8 cellular contexts compared by ENCODE assay signal in genomic region chr19:57269515-57270250, GRCh38. TPM values are rescaled to one million over a fixed set of nuclear protein-coding genes. Genes with fewer than 3 reads are reported as not detected.
DNase-seq lines count a peak whose midpoint lies in the region; ATAC-seq, FAIRE-seq and TF ChIP-seq lines count a peak whose summit lies in the region.

No MANE protein-coding gene starts in this region.

- CTCF ChIA-PET in activated CD4-positive, alpha-beta T cell treated with anti-CD3 and anti-CD28 coated beads, Interleukin-2, amount 10 ng/mL, durations not matched to agents 7 days and 5 days (lab: Charles Lee) = no interaction called here

- peaks cover 9 to 16% of the 10 kb centered on the region in 2 donors for H3K36me3 Mint-ChIP-seq in naive B cell
- peaks cover 32% of the 10 kb centered on the region for H3K36me3 Mint-ChIP-seq in activated CD4-positive, alpha-beta T cell treated with anti-CD3 and anti-CD28 coated beads, Interleukin-2, amount 10 ng/mL, durations not matched to agents 7 days and 5 days (ENCODE audit: low read depth)

- peaks cover 0 to 3% (median 0%) of the 10 kb centered on the region in 7 donors for H3K9me3 Mint-ChIP-seq in naive B cell
- peaks cover 27% of the 10 kb centered on the region for H3K9me3 Mint-ChIP-seq in activated CD4-positive, alpha-beta T cell treated with anti-CD3 and anti-CD28 coated beads, Interleukin-2, amount 10 ng/mL, durations not matched to agents 7 days and 5 days

- H3K4me3 Mint-ChIP-seq in naive B cell = peak overlapping the region in 4 of 8 donors; percentile 6 to 65 (median 35)
- H3K4me3 Mint-ChIP-seq in activated CD4-positive, alpha-beta T cell treated with anti-CD3 and anti-CD28 coated beads, Interleukin-2, amount 10 ng/mL, durations not matched to agents 7 days and 5 days = no peak overlapping the region

- no peaks in the 10 kb centered on the region for H3K27me3 Mint-ChIP-seq in naive B cell
- H3K27me3 Mint-ChIP-seq in activated CD4-positive, alpha-beta T cell treated with anti-CD3 and anti-CD28 coated beads, Interleukin-2, amount 10 ng/mL, durations not matched to agents 7 days and 5 days = no peaks in the 10 kb centered on the region

- in situ Hi-C loops in astrocyte of the spinal cord (cut with HindIII; ENCODE audit: low sequenced_read_pairs) = no loop called here

- TF ChIP-seq POLR2A in GM12892 (IDR thresholded peaks at IDR 0.05; ENCODE audit: low read depth, low read length) = no peak; the same call in 1 of the 2 replicates

- peak; percentile 92 for FAIRE-seq in GM12892 (lab: Jason Lieb, UNC)

- ATAC-seq in HG03045 (IDR thresholded peaks at IDR 0.05; ENCODE audit: unreplicated experiment) (peak; percentile 47), naive B cell (ENCODE audit: low read depth in 2 of 2) (peak; percentile 35 to 73), HG03457 (IDR thresholded peaks at IDR 0.05; ENCODE audit: unreplicated experiment) (no peak), GM19463 (IDR thresholded peaks at IDR 0.05; ENCODE audit: unreplicated experiment) (no peak)

- DNase-seq in GM12892 (ENCODE audit: insufficient read length) = no peak
- DNase-seq in astrocyte of the spinal cord (ENCODE audit: low read depth, low spot score) = peak; percentile 83
- no peak for DNase-seq in naive B cell
- DNase-seq in activated CD4-positive, alpha-beta T cell treated with anti-CD3 and anti-CD28 coated beads, Interleukin-2, amount 10 ng/mL, durations not matched to agents 7 days and 5 days = no peak
- DNase-seq in activated CD4-positive, alpha-beta T cell treated with anti-CD3 and anti-CD28 coated beads for 4 hours = no peak

- no peak for TF ChIP-seq CTCF in astrocyte of the spinal cord (IDR thresholded peaks at IDR 0.05; ENCODE audit: low read depth, low read length)

- peaks cover 10 to 19% (median 16%) of the 10 kb centered on the region in 3 donors for H3K4me1 Mint-ChIP-seq in naive B cell
- H3K4me1 Mint-ChIP-seq in activated CD4-positive, alpha-beta T cell treated with anti-CD3 and anti-CD28 coated beads, Interleukin-2, amount 10 ng/mL, durations not matched to agents 7 days and 5 days = no peaks in the 10 kb centered on the region

- POLR2A ChIA-PET in activated CD4-positive, alpha-beta T cell treated with anti-CD3 and anti-CD28 coated beads, Interleukin-2, amount 10 ng/mL, durations not matched to agents 7 days and 5 days (lab: Charles Lee) = no interaction called here

- peak overlapping the region in 2 of 6 donors; percentile 62 to 90 for H3K27ac Mint-ChIP-seq in naive B cell
- no peak overlapping the region for H3K27ac Mint-ChIP-seq in activated CD4-positive, alpha-beta T cell treated with anti-CD3 and anti-CD28 coated beads, Interleukin-2, amount 10 ng/mL, durations not matched to agents 7 days and 5 days

- H3K4me3 ChIP-seq in astrocyte of the spinal cord (ENCODE audit: low read depth, low read length) = no peak overlapping the region

RNA-seq across cellular contexts. Expression of gene ZNF460, which starts 10.6 kb away (rescaled TPM):
- 11.9 TPM for polyA plus RNA-seq in GM12892 (2012; ENCODE audit: missing spikeins)
- 10 to 100 TPM in 4 of 6 donors, 1 to 10 TPM in 1, not detected in 1; 9.2 to 16.6 (median 14.6) TPM for polyA plus RNA-seq in naive B cell (ENCODE audit: low read depth in 6 of 6)
- 10 to 100 TPM; 41.3 to 45.0 TPM for total RNA-seq in activated CD4-positive, alpha-beta T cell treated with anti-CD3 and anti-CD28 coated beads, Interleukin-2, amount 10 ng/mL, durations not matched to agents 7 days and 5 days

RNA-seq across cellular contexts. Expression of gene ZNF805, which starts 29.3 kb away (rescaled TPM):
- 3.2 TPM for polyA plus RNA-seq in GM12892 (2012; ENCODE audit: missing spikeins)
- polyA plus RNA-seq in naive B cell (ENCODE audit: low read depth in 6 of 6) = 1 to 10 TPM in 5 of 6 donors, not detected in 1; 3.4 to 5.9 (median 4.7) TPM
- 10 to 100 TPM; 10.9 to 11.2 TPM for total RNA-seq in activated CD4-positive, alpha-beta T cell treated with anti-CD3 and anti-CD28 coated beads, Interleukin-2, amount 10 ng/mL, durations not matched to agents 7 days and 5 days

RNA-seq across cellular contexts. Expression of gene AURKC, which starts 38.9 kb away (rescaled TPM):
- 1.8 TPM for polyA plus RNA-seq in GM12892 (2012; ENCODE audit: missing spikeins)
- 1 to 10 TPM in 3 of 6 donors, under 1 TPM in 2, not detected in 1; 0.41 to 2.5 (median 1.7) TPM for polyA plus RNA-seq in naive B cell (ENCODE audit: low read depth in 6 of 6)
- total RNA-seq in activated CD4-positive, alpha-beta T cell treated with anti-CD3 and anti-CD28 coated beads, Interleukin-2, amount 10 ng/mL, durations not matched to agents 7 days and 5 days = 1 to 10 TPM in 1 of 2 experiments, under 1 TPM in 1; 0.81 to 1.9 TPM

RNA-seq across cellular contexts. Expression of gene ZNF543, which starts 50.6 kb away (rescaled TPM):
- polyA plus RNA-seq in GM12892 (2012; ENCODE audit: missing spikeins) = 3.0 TPM
- 10 to 100 TPM in 3 of 6 donors, 1 to 10 TPM in 3; 6.0 to 12.9 (median 9.5) TPM for polyA plus RNA-seq in naive B cell (ENCODE audit: low read depth in 6 of 6)
- 1 to 10 TPM; 8.7 to 9.1 TPM for total RNA-seq in activated CD4-positive, alpha-beta T cell treated with anti-CD3 and anti-CD28 coated beads, Interleukin-2, amount 10 ng/mL, durations not matched to agents 7 days and 5 days

Comparison
In these comparisons a context has a peak if more than half of its experiments do, and no peak if none do; other contexts are left out.
1. ATAC-seq: peak in HG03045 (single experiment) and naive B cell (2 of 2); none in HG03457 (single experiment) and GM19463 (single experiment).